In the genomic region with DNA sequence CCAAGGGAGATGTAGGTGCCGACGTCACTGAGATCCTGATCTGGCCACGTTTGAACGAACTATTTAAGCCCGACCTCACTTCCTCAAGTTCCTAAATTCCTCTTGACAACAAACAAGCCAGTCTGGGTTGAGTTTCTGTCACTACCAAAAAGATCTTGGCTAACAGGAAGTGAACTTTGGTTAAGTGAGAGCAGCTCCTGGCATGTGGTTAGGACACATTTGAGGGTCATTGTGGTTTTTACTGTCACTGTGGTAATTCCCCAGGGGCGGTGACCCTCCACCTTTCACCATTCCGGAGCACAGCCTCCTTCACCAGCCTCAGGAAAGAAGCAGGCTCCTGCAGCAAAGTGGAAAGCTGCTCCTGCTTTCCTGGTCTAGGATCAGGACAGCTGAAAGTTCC, we compare ENCODE assay signal across 14 cellular contexts. TPM values are rescaled to one million over a fixed set of nuclear protein-coding genes. Genes with fewer than 3 reads are reported as not detected.
A peak's percentile ranks its signal among the peaks of the same experiment; 100 is the strongest.
DNase-seq lines count a peak whose midpoint lies in the region; ATAC-seq, FAIRE-seq and TF ChIP-seq lines count a peak whose summit lies in the region.
"Had no signal": no experiment of that assay in that cellular context is flagged by ENCODE, and none has a peak within 500 bp of the region (broad histone marks: within the 10 kb centered on the region; RNA-seq: fewer than 3 reads in every experiment).

No MANE protein-coding gene starts in this region.

- no peaks in the 10 kb centered on the region for H3K27me3 ChIP-seq in upper lobe of right lung
- H3K27me3 ChIP-seq: stomach had no signal

- ATAC-seq in upper lobe of right lung (peak; percentile 69), HG02870 (IDR thresholded peaks at IDR 0.05; ENCODE audit: unreplicated experiment) (no peak)
- ATAC-seq: heart left ventricle had no signal

- no peak overlapping the region for H3K4me3 ChIP-seq in upper lobe of right lung
- H3K4me3 ChIP-seq: heart left ventricle, stomach had no signal

- no peak for FAIRE-seq in D721Med (lab: Jason Lieb, UNC)
- FAIRE-seq: endometrium had no signal

- intact Hi-C loops in upper lobe of right lung (cut with DNase I) = no loop called here

- H3K9me3 ChIP-seq in upper lobe of right lung = no peaks in the 10 kb centered on the region

- TF ChIP-seq CTCF in upper lobe of right lung (IDR thresholded peaks at IDR 0.05) (no peak), D721Med (IDR thresholded peaks at IDR 0.05; ENCODE audit: insufficient read depth, missing control alignments) (no peak)

- DNase-seq in stimulated activated CD4-positive, alpha-beta T cell treated with anti-CD3 and anti-CD28 coated beads, Interleukin-4, amount 100 ng/mL, for 24 hours = peak; percentile 25
- no peak for DNase-seq in stimulated activated CD4-positive, alpha-beta T cell treated with anti-CD3 and anti-CD28 coated beads, Interleukin-2, amount 100 ng/mL, for 48 hours
- DNase-seq in SKM-1 treated with dmso at 0.1 percent for 144 hours (lab: John Stamatoyannopoulos, UW; ENCODE audit: unreplicated experiment) (peak; percentile 61), upper lobe of right lung (no peak), DMS153 treated with DMSO at 0.1 percent for 48 hours (lab: John Stamatoyannopoulos, UW; ENCODE audit: unreplicated experiment) (no peak), D721Med (ENCODE audit: insufficient read length, low spot score) (no peak)
- peak; percentile 54 for DNase-seq in central memory CD4-positive, alpha-beta T cell
- DNase-seq: heart left ventricle, mammary epithelial cell, NCI-H1930, stomach had no signal

- no peaks in the 10 kb centered on the region for H3K36me3 ChIP-seq in upper lobe of right lung
- H3K36me3 ChIP-seq: heart left ventricle, stomach had no signal

- H3K27ac ChIP-seq in upper lobe of right lung = no peak overlapping the region
- H3K27ac ChIP-seq: heart left ventricle, stomach had no signal

- H3K4me1 ChIP-seq in upper lobe of right lung = peaks cover 4% of the 10 kb centered on the region
- H3K4me1 ChIP-seq: stomach had no signal

RNA-seq across cellular contexts. Expression of gene ZNF831, which starts 43.1 kb away (rescaled TPM):
- 1.0 TPM for total RNA-seq in upper lobe of right lung
- total RNA-seq: H4, mammary epithelial cell had no signal

Comparison
In these comparisons a context has a peak if more than half of its experiments do, and no peak if none do; other contexts are left out.
1. DNase-seq: peak in stimulated activated CD4-positive, alpha-beta T cell treated with anti-CD3 and anti-CD28 coated beads, Interleukin-4, amount 100 ng/mL, for 24 hours (single experiment), SKM-1 treated with dmso at 0.1 percent for 144 hours (single experiment) and central memory CD4-positive, alpha-beta T cell (single experiment); none in stimulated activated CD4-positive, alpha-beta T cell treated with anti-CD3 and anti-CD28 coated beads, Interleukin-2, amount 100 ng/mL, for 48 hours (0 of 2), upper lobe of right lung (single experiment), DMS153 treated with DMSO at 0.1 percent for 48 hours (single experiment) and D721Med (single experiment).